In genomic region chr3:45480218-45480617, GRCh38 we compare ENCODE assay signal across 15 cellular contexts.
DNase-seq lines count a peak whose midpoint lies in the region; ATAC-seq, FAIRE-seq and TF ChIP-seq lines count a peak whose summit lies in the region.
"Had no signal": no experiment of that assay in that cellular context is flagged by ENCODE, and none has a peak within 500 bp of the region (broad histone marks: within the 10 kb centered on the region; RNA-seq: fewer than 3 reads in every experiment).

No MANE protein-coding gene starts in this region.

- no peaks in the 10 kb centered on the region for H3K79me2 ChIP-seq in osteoblast (ENCODE audit: insufficient read depth, low read length)

- no peak for DNase-seq in D721Med (ENCODE audit: insufficient read length, low spot score)
- DNase-seq in NCI-H69 (lab: John Stamatoyannopoulos, UW) = peak; percentile 20
- DNase-seq in epithelial cell of prostate (ENCODE audit: low read depth, low spot score) = no peak
- no peak for DNase-seq in osteoblast (ENCODE audit: insufficient read length, low spot score, missing footprints)
- no peak for DNase-seq in left ventricle myocardium superior
- DNase-seq in glutamatergic neuron = no peak
- DNase-seq in naive thymus-derived CD8-positive, alpha-beta T cell = no peak
- DNase-seq: activated naive CD4-positive, alpha-beta T cell; NCI-H1105 treated with DMSO at 0.1 percent for 48 hours; NCI-H510A treated with DMSO at 0.1 percent for 48 hours; stimulated activated CD4-positive, alpha-beta T cell treated with anti-CD3 and anti-CD28 coated beads, Interleukin-4, amount 100 ng/mL, for 1 hour had no signal

- intact Hi-C loops in left ventricle myocardium superior (cut with micrococcal nuclease) = no loop called here

- POLR2A ChIA-PET in naive thymus-derived CD8-positive, alpha-beta T cell (lab: Charles Lee) = no interaction called here

- no peak overlapping the region for H3K4me3 Mint-ChIP-seq in glutamatergic neuron (ENCODE audit: unreplicated experiment)
- H3K4me3 Mint-ChIP-seq in naive thymus-derived CD8-positive, alpha-beta T cell = no peak overlapping the region
- H3K4me3 Mint-ChIP-seq: central memory CD8-positive, alpha-beta T cell; stimulated activated effector memory CD8-positive, alpha-beta T cell treated with anti-CD3 and anti-CD28 coated beads, Interleukin-12 subunit alpha, Interleukin-12 subunit beta, amount 100 ng/mL, for 72 hours had no signal

- H3K27me3 Mint-ChIP-seq in glutamatergic neuron (ENCODE audit: unreplicated experiment) = peaks cover 4% of the 10 kb centered on the region
- H3K27me3 Mint-ChIP-seq in naive thymus-derived CD8-positive, alpha-beta T cell = no peaks in the 10 kb centered on the region
- H3K27me3 Mint-ChIP-seq: central memory CD8-positive, alpha-beta T cell had no signal

- H3K4me1 Mint-ChIP-seq in glutamatergic neuron (ENCODE audit: low read depth, unreplicated experiment) = peaks cover 13% of the 10 kb centered on the region
- H3K4me1 Mint-ChIP-seq in naive thymus-derived CD8-positive, alpha-beta T cell = peaks cover 0 to 6% (median 1%) of the 10 kb centered on the region in 4 donors
- H3K4me1 Mint-ChIP-seq: central memory CD8-positive, alpha-beta T cell; stimulated activated effector memory CD8-positive, alpha-beta T cell treated with anti-CD3 and anti-CD28 coated beads, Interleukin-12 subunit alpha, Interleukin-12 subunit beta, amount 100 ng/mL, for 72 hours had no signal

- H3K9me3 Mint-ChIP-seq in glutamatergic neuron (ENCODE audit: unreplicated experiment) = peaks cover 2% of the 10 kb centered on the region
- H3K9me3 Mint-ChIP-seq in naive thymus-derived CD8-positive, alpha-beta T cell = peaks cover 0 to 11% (median 2%) of the 10 kb centered on the region in 9 donors

- no peak overlapping the region for H3K27ac Mint-ChIP-seq in glutamatergic neuron (ENCODE audit: unreplicated experiment)
- H3K27ac Mint-ChIP-seq in naive thymus-derived CD8-positive, alpha-beta T cell = peak overlapping the region in 1 of 10 donors; percentile 27
- H3K27ac Mint-ChIP-seq: stimulated activated effector memory CD8-positive, alpha-beta T cell treated with anti-CD3 and anti-CD28 coated beads, Interleukin-12 subunit alpha, Interleukin-12 subunit beta, amount 100 ng/mL, for 72 hours had no signal

- H3K4me3 ChIP-seq in osteoblast (ENCODE audit: insufficient read depth, low read length) = no peak overlapping the region

- peak overlapping the region; percentile 29 for H3K4me2 ChIP-seq in osteoblast (ENCODE audit: insufficient read depth, low read length)

- no peak overlapping the region for H2AFZ ChIP-seq in osteoblast (ENCODE audit: low read length)

- H3K27ac ChIP-seq in epithelial cell of prostate (peak overlapping the region; percentile 24), osteoblast (ENCODE audit: low read depth, low read length) (peak overlapping the region; percentile 47)

- H4K20me1 ChIP-seq in osteoblast (ENCODE audit: insufficient read depth, low read length) = no peaks in the 10 kb centered on the region

- H3K27me3 ChIP-seq in osteoblast (ENCODE audit: insufficient read depth, low read length) = no peaks in the 10 kb centered on the region

- peaks cover 20% of the 10 kb centered on the region for H3K4me1 ChIP-seq in osteoblast (ENCODE audit: insufficient read depth, low read length)

- H3K36me3 Mint-ChIP-seq in glutamatergic neuron (ENCODE audit: unreplicated experiment) = peaks cover 5% of the 10 kb centered on the region
- peaks cover 11 to 80% (median 80%) of the 10 kb centered on the region in 3 donors for H3K36me3 Mint-ChIP-seq in naive thymus-derived CD8-positive, alpha-beta T cell

- peaks cover 12% of the 10 kb centered on the region for H3K36me3 ChIP-seq in osteoblast (ENCODE audit: insufficient read depth, low read length)

- TF ChIP-seq CTCF in D721Med (IDR thresholded peaks at IDR 0.05; ENCODE audit: insufficient read depth, missing control alignments) (no peak), osteoblast (IDR thresholded peaks at IDR 0.05; ENCODE audit: extremely low read depth, low read depth, low read length) (no peak), glutamatergic neuron (IDR thresholded peaks at IDR 0.05; ENCODE audit: partially characterized antibody, unreplicated experiment) (no peak)

- no peaks in the 10 kb centered on the region for H3K9me3 ChIP-seq in osteoblast (ENCODE audit: low read depth, low read length)

- ATAC-seq in HG02763 (IDR thresholded peaks at IDR 0.05; ENCODE audit: unreplicated experiment) = no peak
- ATAC-seq in left ventricle myocardium superior = no peak
- no peak for ATAC-seq in naive thymus-derived CD8-positive, alpha-beta T cell
- ATAC-seq: stimulated activated effector memory CD8-positive, alpha-beta T cell treated with anti-CD3 and anti-CD28 coated beads, Interleukin-12 subunit alpha, Interleukin-12 subunit beta, amount 100 ng/mL, for 72 hours had no signal

- peak; percentile 16 for FAIRE-seq in D721Med (lab: Jason Lieb, UNC)
- FAIRE-seq: GM19239 had no signal
